In the genomic region with DNA sequence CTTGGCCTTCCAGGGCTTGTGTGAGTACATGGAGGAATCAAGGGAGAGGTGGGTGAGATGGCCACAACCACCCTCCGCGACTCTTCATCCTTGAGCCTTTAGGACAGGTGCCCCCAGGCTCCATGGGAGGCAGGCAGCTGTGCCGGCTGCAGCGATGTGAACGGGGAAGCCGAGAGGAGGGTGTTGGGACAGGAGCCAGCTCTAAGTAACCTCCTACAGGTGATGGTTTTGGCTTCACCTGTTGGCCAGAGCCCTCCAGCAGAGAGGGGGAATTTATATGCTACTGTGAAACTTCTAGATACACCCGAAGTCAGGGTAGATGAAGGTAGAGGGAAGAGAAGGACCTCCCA, we compare ENCODE assay signal across 9 cellular contexts.
DNase-seq lines count a peak whose midpoint lies in the region; ATAC-seq lines count a peak whose summit lies in the region.
"Had no signal": no experiment of that assay in that cellular context is flagged by ENCODE, and none has a peak within 500 bp of the region (broad histone marks: within the 10 kb centered on the region; RNA-seq: fewer than 3 reads in every experiment).

No MANE protein-coding gene starts in this region.

- 83% methylated on average over 7 of the region's 7 CpGs for WGBS in mesenchymal stem cell

- peak overlapping the region; percentile 83 for H2BK15ac ChIP-seq in mesenchymal stem cell (ENCODE audit: low read depth, poor library complexity, severe bottlenecking)

- H3K36me3 ChIP-seq in mesenchymal stem cell (ENCODE audit: control insufficient read depth in 1 of 2, insufficient read depth in 2 of 2, low read depth in 1 of 2, low read length in 2 of 2): no peaks in the 10 kb centered on the region
- H3K36me3 ChIP-seq: lower lobe of right lung had no signal

- no peaks in the 10 kb centered on the region for H3K9me3 Mint-ChIP-seq in stimulated activated naive CD8-positive, alpha-beta T cell treated with anti-CD3 and anti-CD28 coated beads, Interleukin-15, Interleukin-2, amounts not matched to agents 100 ng/mL and 50 ng/mL, for 24 hours
- peaks cover 6% of the 10 kb centered on the region for H3K9me3 Mint-ChIP-seq in activated T-helper 2 cell treated with anti-CD3 and anti-CD28 coated beads, Interferon-gamma antibody, Interleukin-2, Interleukin-4, amounts not matched to agents 10 μg/mL and 5 μg/mL and 100 μg/mL, durations not matched to agents 14 hours and 24 hours and 36 hours

- peak overlapping the region; percentile 90 to 96 for H3K4ac ChIP-seq in mesenchymal stem cell (ENCODE audit: low read depth in 1 of 2, low read length in 2 of 2)

- peak overlapping the region; percentile 95 to 99 for H2BK12ac ChIP-seq in mesenchymal stem cell (ENCODE audit: low read length in 2 of 2)

- H2BK5ac ChIP-seq in mesenchymal stem cell (ENCODE audit: low read depth, low read length, poor library complexity, severe bottlenecking): peak overlapping the region; percentile 82

- peak overlapping the region in 1 of 2 experiments; percentile 34 for H3K23ac ChIP-seq in mesenchymal stem cell (ENCODE audit: low read length in 2 of 2)

- peak overlapping the region; percentile 74 to 98 for H3K18ac ChIP-seq in mesenchymal stem cell (ENCODE audit: low read depth in 1 of 2, low read length in 2 of 2)

- H3K27me3 ChIP-seq in mesenchymal stem cell (ENCODE audit: control insufficient read depth in 1 of 2, insufficient read depth in 1 of 2, low read length in 2 of 2): no peaks in the 10 kb centered on the region

- intact Hi-C loops in activated T-helper 2 cell treated with anti-CD3 and anti-CD28 coated beads, Interferon-gamma antibody, Interleukin-2, Interleukin-4, amounts not matched to agents 10 μg/mL and 5 μg/mL and 100 μg/mL, durations not matched to agents 14 hours and 24 hours and 36 hours (cut with micrococcal nuclease): loop anchor here (2.0 to 5.0 kb wide), 2 partner anchors 16 to 36 kb away; no protein-coding TSS in a partner anchor

- H2BK120ac ChIP-seq in mesenchymal stem cell (ENCODE audit: low read depth, low read length): peak overlapping the region; percentile 92

- no peak overlapping the region for H2AFZ ChIP-seq in mesenchymal stem cell (ENCODE audit: low read depth, low read length)

- H2AK5ac ChIP-seq in mesenchymal stem cell (ENCODE audit: low read length, severe bottlenecking): peak overlapping the region; percentile 98

- H3K27ac ChIP-seq in mesenchymal stem cell (ENCODE audit: low read length, poor library complexity, severe bottlenecking): peak overlapping the region; percentile 98

- no peak overlapping the region for H3K4me3 ChIP-seq in mesenchymal stem cell (ENCODE audit: insufficient read depth in 1 of 2, low read depth in 1 of 2, low read length in 2 of 2)
- H3K4me3 ChIP-seq: lower lobe of right lung had no signal

- no peak for DNase-seq in stimulated activated naive CD8-positive, alpha-beta T cell treated with anti-CD3 and anti-CD28 coated beads, Interleukin-15, Interleukin-2, amounts not matched to agents 100 U/mL and 50 U/mL, for 24 hours
- no peak for DNase-seq in activated T-helper 2 cell treated with anti-CD3 and anti-CD28 coated beads, Interferon-gamma antibody, Interleukin-2, Interleukin-4, amounts not matched to agents 10 μg/mL and 5 μg/mL and 100 μg/mL, durations not matched to agents 14 hours and 24 hours and 36 hours (ENCODE audit: low spot score)
- no peak for DNase-seq in mesenchymal stem cell
- no peak for DNase-seq in NCI-H1048 (lab: John Stamatoyannopoulos, UW)
- DNase-seq in stimulated activated CD4-positive, alpha-beta T cell treated with anti-CD3 and anti-CD28 coated beads, Interleukin-4, amount 100 ng/mL, for 4 hours: no peak
- no peak for DNase-seq in SKM-1 (lab: John Stamatoyannopoulos, UW; ENCODE audit: unreplicated experiment)
- DNase-seq: lower lobe of right lung had no signal

- H3K4me2 ChIP-seq in mesenchymal stem cell (ENCODE audit: low read length, poor library complexity, severe bottlenecking): no peak overlapping the region

- H3K9ac ChIP-seq in mesenchymal stem cell (ENCODE audit: low read length): peak overlapping the region; percentile 85

- H3K36me3 Mint-ChIP-seq in stimulated activated naive CD8-positive, alpha-beta T cell treated with anti-CD3 and anti-CD28 coated beads, Interleukin-15, Interleukin-2, amounts not matched to agents 100 ng/mL and 50 ng/mL, for 24 hours (ENCODE audit: low read depth): no peaks in the 10 kb centered on the region
- H3K36me3 Mint-ChIP-seq in activated T-helper 2 cell treated with anti-CD3 and anti-CD28 coated beads, Interferon-gamma antibody, Interleukin-2, Interleukin-4, amounts not matched to agents 10 μg/mL and 5 μg/mL and 100 μg/mL, durations not matched to agents 14 hours and 24 hours and 36 hours (ENCODE audit: low read depth): no peaks in the 10 kb centered on the region

- H4K8ac ChIP-seq in mesenchymal stem cell (ENCODE audit: low read length): peak overlapping the region; percentile 66

- H4K91ac ChIP-seq in mesenchymal stem cell (ENCODE audit: low read length): peak overlapping the region; percentile 86

- peaks cover 73% of the 10 kb centered on the region for H3K4me1 Mint-ChIP-seq in stimulated activated naive CD8-positive, alpha-beta T cell treated with anti-CD3 and anti-CD28 coated beads, Interleukin-15, Interleukin-2, amounts not matched to agents 100 ng/mL and 50 ng/mL, for 24 hours (ENCODE audit: low read depth)
- H3K4me1 Mint-ChIP-seq in activated T-helper 2 cell treated with anti-CD3 and anti-CD28 coated beads, Interferon-gamma antibody, Interleukin-2, Interleukin-4, amounts not matched to agents 10 μg/mL and 5 μg/mL and 100 μg/mL, durations not matched to agents 14 hours and 24 hours and 36 hours (ENCODE audit: low read depth): peaks cover 39% of the 10 kb centered on the region

- H3K79me1 ChIP-seq in mesenchymal stem cell (replicated peaks; ENCODE audit: low read length, poor library complexity, severe bottlenecking): peaks cover 7% of the 10 kb centered on the region

- H3K27ac Mint-ChIP-seq in stimulated activated naive CD8-positive, alpha-beta T cell treated with anti-CD3 and anti-CD28 coated beads, Interleukin-15, Interleukin-2, amounts not matched to agents 100 ng/mL and 50 ng/mL, for 24 hours: peak overlapping the region; percentile 78
- peak overlapping the region; percentile 44 for H3K27ac Mint-ChIP-seq in activated T-helper 2 cell treated with anti-CD3 and anti-CD28 coated beads, Interferon-gamma antibody, Interleukin-2, Interleukin-4, amounts not matched to agents 10 μg/mL and 5 μg/mL and 100 μg/mL, durations not matched to agents 14 hours and 24 hours and 36 hours

- H3K27me3 Mint-ChIP-seq in stimulated activated naive CD8-positive, alpha-beta T cell treated with anti-CD3 and anti-CD28 coated beads, Interleukin-15, Interleukin-2, amounts not matched to agents 100 ng/mL and 50 ng/mL, for 24 hours: no peaks in the 10 kb centered on the region
- H3K27me3 Mint-ChIP-seq in activated T-helper 2 cell treated with anti-CD3 and anti-CD28 coated beads, Interferon-gamma antibody, Interleukin-2, Interleukin-4, amounts not matched to agents 10 μg/mL and 5 μg/mL and 100 μg/mL, durations not matched to agents 14 hours and 24 hours and 36 hours (ENCODE audit: low read depth): peaks cover 7% of the 10 kb centered on the region

- peak overlapping the region in 1 of 2 experiments; percentile 82 for H3K14ac ChIP-seq in mesenchymal stem cell (ENCODE audit: low read length in 2 of 2)

- no peaks in the 10 kb centered on the region for H3K9me3 ChIP-seq in mesenchymal stem cell (ENCODE audit: control insufficient read depth, low read length)
- H3K9me3 ChIP-seq: lower lobe of right lung had no signal

- ATAC-seq in stimulated activated naive CD8-positive, alpha-beta T cell treated with anti-CD3 and anti-CD28 coated beads, Interleukin-15, Interleukin-2, amounts not matched to agents 100 U/mL and 50 U/mL, for 24 hours: no peak
- no peak for ATAC-seq in HG02870 (IDR thresholded peaks at IDR 0.05; ENCODE audit: unreplicated experiment)
- ATAC-seq: lower lobe of right lung had no signal

- H3K4me1 ChIP-seq in mesenchymal stem cell (ENCODE audit: control insufficient read depth, insufficient read depth, low read depth, low read length): peaks cover 36% of the 10 kb centered on the region

- no peak overlapping the region for H3K4me3 Mint-ChIP-seq in stimulated activated naive CD8-positive, alpha-beta T cell treated with anti-CD3 and anti-CD28 coated beads, Interleukin-15, Interleukin-2, amounts not matched to agents 100 ng/mL and 50 ng/mL, for 24 hours
- no peak overlapping the region for H3K4me3 Mint-ChIP-seq in activated T-helper 2 cell treated with anti-CD3 and anti-CD28 coated beads, Interferon-gamma antibody, Interleukin-2, Interleukin-4, amounts not matched to agents 10 μg/mL and 5 μg/mL and 100 μg/mL, durations not matched to agents 14 hours and 24 hours and 36 hours (ENCODE audit: low read depth)
